2 cellular contexts compared by ENCODE assay signal in the genomic region with DNA sequence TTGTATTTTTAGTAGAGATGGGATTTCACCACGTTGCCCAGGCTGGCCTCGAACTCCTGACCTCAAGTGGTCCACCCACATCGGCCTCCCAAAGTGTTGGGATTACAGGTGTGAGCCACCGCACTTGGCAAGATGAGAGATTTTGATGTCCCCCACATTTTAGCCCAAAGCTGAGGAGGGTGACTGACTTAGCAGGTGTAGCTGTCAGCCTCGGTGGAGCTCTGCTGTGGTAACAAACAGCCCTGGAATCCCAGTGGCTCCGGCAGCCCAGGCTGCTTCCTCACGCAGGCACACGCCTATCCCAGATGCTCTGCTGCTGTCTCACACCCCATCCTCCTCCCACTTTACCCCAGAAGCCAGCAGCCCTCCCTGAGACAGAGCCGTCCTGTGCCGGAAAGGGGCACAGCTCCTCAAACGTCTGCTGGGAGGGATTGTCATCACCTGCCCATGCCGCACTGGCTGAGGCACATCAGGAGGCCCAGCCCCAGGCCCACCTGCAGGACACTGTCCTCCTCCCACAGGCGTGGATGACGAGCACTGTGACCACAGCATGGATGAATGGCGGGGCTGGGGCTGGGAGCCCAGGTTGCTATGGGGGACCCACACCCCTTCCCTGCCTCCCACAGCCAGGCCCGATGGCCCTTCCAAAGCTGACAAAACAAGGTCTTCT.
TF ChIP-seq lines count a peak whose summit lies in the region.

No MANE protein-coding gene starts in this region.

TF ChIP-seq in IMR-90, 13 proteins besides CTCF, POLR2A, EP300 and RAD21:
- TF ChIP-seq MXI1 (IDR thresholded peaks at IDR 0.05; ENCODE audit: borderline replicate concordance, low read depth, low read length) (no peak), FOS (IDR thresholded peaks at IDR 0.05; ENCODE audit: low read depth, low read length) (no peak), MAFK (IDR thresholded peaks at IDR 0.05; ENCODE audit: low read depth, low read length) (no peak), RFX5 (IDR thresholded peaks at IDR 0.05; ENCODE audit: low read depth, low read length) (no peak), CEBPB (IDR thresholded peaks at IDR 0.05; ENCODE audit: low read depth, low read length) (no peak), CHD1 (IDR thresholded peaks at IDR 0.05; ENCODE audit: low read depth, low read length) (no peak), RCOR1 (IDR thresholded peaks at IDR 0.05; ENCODE audit: insufficient replicate concordance, low read length) (no peak), SMC3 (IDR thresholded peaks at IDR 0.05; ENCODE audit: low read depth, low read length) (no peak), MAZ (IDR thresholded peaks at IDR 0.05; ENCODE audit: borderline replicate concordance, low read depth, low read length) (no peak), NFE2L2 (IDR thresholded peaks at IDR 0.05; ENCODE audit: low read depth, low read length) (no peak), BHLHE40 (IDR thresholded peaks at IDR 0.05; ENCODE audit: low read depth, low read length) (no peak)
- TF ChIP-seq, protein P1, sequence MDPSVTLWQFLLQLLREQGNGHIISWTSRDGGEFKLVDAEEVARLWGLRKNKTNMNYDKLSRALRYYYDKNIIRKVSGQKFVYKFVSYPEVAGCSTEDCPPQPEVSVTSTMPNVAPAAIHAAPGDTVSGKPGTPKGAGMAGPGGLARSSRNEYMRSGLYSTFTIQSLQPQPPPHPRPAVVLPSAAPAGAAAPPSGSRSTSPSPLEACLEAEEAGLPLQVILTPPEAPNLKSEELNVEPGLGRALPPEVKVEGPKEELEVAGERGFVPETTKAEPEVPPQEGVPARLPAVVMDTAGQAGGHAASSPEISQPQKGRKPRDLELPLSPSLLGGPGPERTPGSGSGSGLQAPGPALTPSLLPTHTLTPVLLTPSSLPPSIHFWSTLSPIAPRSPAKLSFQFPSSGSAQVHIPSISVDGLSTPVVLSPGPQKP (IDR thresholded peaks at IDR 0.05; ENCODE audit: borderline replicate concordance, low read depth, low read length), result no peak
- TF ChIP-seq, protein P2, sequence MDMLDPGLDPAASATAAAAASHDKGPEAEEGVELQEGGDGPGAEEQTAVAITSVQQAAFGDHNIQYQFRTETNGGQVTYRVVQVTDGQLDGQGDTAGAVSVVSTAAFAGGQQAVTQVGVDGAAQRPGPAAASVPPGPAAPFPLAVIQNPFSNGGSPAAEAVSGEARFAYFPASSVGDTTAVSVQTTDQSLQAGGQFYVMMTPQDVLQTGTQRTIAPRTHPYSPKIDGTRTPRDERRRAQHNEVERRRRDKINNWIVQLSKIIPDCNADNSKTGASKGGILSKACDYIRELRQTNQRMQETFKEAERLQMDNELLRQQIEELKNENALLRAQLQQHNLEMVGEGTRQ (IDR thresholded peaks at IDR 0.05; ENCODE audit: low read depth, low read length), result no peak

TF ChIP-seq in endothelial cell of umbilical vein, 7 proteins besides CTCF, POLR2A, EP300 and RAD21:
- TF ChIP-seq JUN (IDR thresholded peaks at IDR 0.05; ENCODE audit: borderline replicate concordance, insufficient read depth, insufficient read length, low read depth) (no peak), POLR2AphosphoS5 (IDR thresholded peaks at IDR 0.05; ENCODE audit: insufficient read depth, low read depth, low read length) (no peak), EZH2 (IDR thresholded peaks at IDR 0.05; ENCODE audit: borderline replicate concordance, low read depth, low read length, severe bottlenecking) (no peak), FOS (IDR thresholded peaks at IDR 0.05; ENCODE audit: borderline replicate concordance, insufficient read depth, low read length) (no peak), MYC (IDR thresholded peaks at IDR 0.05; ENCODE audit: low read depth, low read length) (no peak), GATA2 (IDR thresholded peaks at IDR 0.05; ENCODE audit: insufficient read depth, insufficient read length, low read depth, low read length) (no peak)
- TF ChIP-seq, protein P3, sequence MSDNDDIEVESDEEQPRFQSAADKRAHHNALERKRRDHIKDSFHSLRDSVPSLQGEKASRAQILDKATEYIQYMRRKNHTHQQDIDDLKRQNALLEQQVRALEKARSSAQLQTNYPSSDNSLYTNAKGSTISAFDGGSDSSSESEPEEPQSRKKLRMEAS (IDR thresholded peaks at IDR 0.05; ENCODE audit: insufficient read depth, insufficient read length), result no peak
